11 cellular contexts compared by ENCODE assay signal in genomic region chr16:16033208-16033717, GRCh38.
DNase-seq lines count a peak whose midpoint lies in the region; ATAC-seq, FAIRE-seq and TF ChIP-seq lines count a peak whose summit lies in the region.
"Had no signal": no experiment of that assay in that cellular context is flagged by ENCODE, and none has a peak within 500 bp of the region (broad histone marks: within the 10 kb centered on the region; RNA-seq: fewer than 3 reads in every experiment).

No MANE protein-coding gene starts in this region.

- no peaks in the 10 kb centered on the region for H3K79me2 ChIP-seq in Loucy (ENCODE audit: insufficient read depth, low read length)

- H3K4me1 Mint-ChIP-seq in activated CD8-positive, alpha-beta memory T cell treated with anti-CD3 and anti-CD28 coated beads, Interleukin-2, amount 10 ng/mL, durations not matched to agents 7 days and 5 days, result peaks cover 24% of the 10 kb centered on the region
- peaks cover 28% of the 10 kb centered on the region for H3K4me1 Mint-ChIP-seq in activated T-helper 17 cell treated with anti-CD3 and anti-CD28 coated beads, Interleukin-2, amount 50 U/mL, for 72 hours
- peaks cover 30% of the 10 kb centered on the region for H3K4me1 Mint-ChIP-seq in osteocyte (ENCODE audit: unreplicated experiment)

- H3K27me3 ChIP-seq in Loucy (ENCODE audit: insufficient read depth, low read length, poor library complexity, severe bottlenecking), result no peaks in the 10 kb centered on the region

- H2AFZ ChIP-seq in Loucy (ENCODE audit: low read length), result no peak overlapping the region

- no peaks in the 10 kb centered on the region for H3K27me3 Mint-ChIP-seq in activated CD8-positive, alpha-beta memory T cell treated with anti-CD3 and anti-CD28 coated beads, Interleukin-2, amount 10 ng/mL, durations not matched to agents 7 days and 5 days
- H3K27me3 Mint-ChIP-seq in activated T-helper 17 cell treated with anti-CD3 and anti-CD28 coated beads, Interleukin-2, amount 50 U/mL, for 72 hours, result no peaks in the 10 kb centered on the region
- H3K27me3 Mint-ChIP-seq in osteocyte (ENCODE audit: unreplicated experiment), result no peaks in the 10 kb centered on the region

- no peaks in the 10 kb centered on the region for H3K9me3 Mint-ChIP-seq in activated CD8-positive, alpha-beta memory T cell treated with anti-CD3 and anti-CD28 coated beads, Interleukin-2, amount 10 ng/mL, durations not matched to agents 7 days and 5 days (ENCODE audit: low read depth)
- no peaks in the 10 kb centered on the region for H3K9me3 Mint-ChIP-seq in activated T-helper 17 cell treated with anti-CD3 and anti-CD28 coated beads, Interleukin-2, amount 50 U/mL, for 72 hours
- H3K9me3 Mint-ChIP-seq in osteocyte (ENCODE audit: unreplicated experiment), result no peaks in the 10 kb centered on the region

- H3K36me3 ChIP-seq in Loucy (ENCODE audit: insufficient read depth, low read length), result peaks cover 42% of the 10 kb centered on the region; the same call in 1 of the 2 replicates
- peaks cover 0 to 11% of the 10 kb centered on the region in 2 donors for H3K36me3 ChIP-seq in kidney (ENCODE audit: control insufficient read depth in 1 of 2, insufficient read depth in 2 of 2, low read length in 2 of 2)

- no peak for FAIRE-seq in kidney (lab: Jason Lieb, UNC)
- FAIRE-seq: bronchial epithelial cell had no signal

- H3K27ac ChIP-seq in kidney (ENCODE audit: low read depth in 2 of 2, low read length in 2 of 2), result no peak overlapping the region

- H3K4me1 ChIP-seq in Loucy (ENCODE audit: insufficient read depth, low read length, poor library complexity, severe bottlenecking) (peaks cover 19% of the 10 kb centered on the region), kidney (ENCODE audit: control insufficient read depth in 1 of 2, insufficient read depth in 1 of 2, low read depth in 1 of 2, low read length in 2 of 2) (peaks cover 4 to 6% of the 10 kb centered on the region in 2 donors)

- peak overlapping the region; percentile 71 for H3K4me2 ChIP-seq in Loucy (ENCODE audit: low read depth, low read length, poor library complexity, severe bottlenecking)

- TF ChIP-seq CTCF in Loucy (conservative IDR thresholded peaks at IDR 0.05; ENCODE audit: low read length) (no peak), osteocyte (IDR thresholded peaks at IDR 0.05) (no peak), kidney (IDR thresholded peaks at IDR 0.05; ENCODE audit: borderline replicate concordance, extremely low read depth, insufficient read depth) (no peak)

- H3K27ac Mint-ChIP-seq in activated CD8-positive, alpha-beta memory T cell treated with anti-CD3 and anti-CD28 coated beads, Interleukin-2, amount 10 ng/mL, durations not matched to agents 7 days and 5 days, result peak overlapping the region; percentile 75
- H3K27ac Mint-ChIP-seq in activated T-helper 17 cell treated with anti-CD3 and anti-CD28 coated beads, Interleukin-2, amount 50 U/mL, for 72 hours, result peak overlapping the region; percentile 70
- peak overlapping the region; percentile 44 for H3K27ac Mint-ChIP-seq in osteocyte (ENCODE audit: unreplicated experiment)

- CTCF ChIA-PET in activated CD8-positive, alpha-beta memory T cell treated with anti-CD3 and anti-CD28 coated beads, Interleukin-2, amount 10 ng/mL, durations not matched to agents 7 days and 5 days (lab: Charles Lee), result interaction anchor here (0.6 to 1.7 kb wide), 4 partner anchors 23 to 206 kb away, joined by 3 to 6 read pairs (median 4); no protein-coding TSS in a partner anchor

- H4K20me1 ChIP-seq in Loucy (ENCODE audit: insufficient read depth, low read length, poor library complexity, severe bottlenecking), result no peaks in the 10 kb centered on the region

- H3F3A ChIP-seq in Loucy (ENCODE audit: low read depth), result no peaks in the 10 kb centered on the region

- H3K9me2 ChIP-seq in Loucy (replicated peaks; ENCODE audit: low read depth, low read length), result no peaks in the 10 kb centered on the region

- peak; percentile 66 for DNase-seq in activated CD8-positive, alpha-beta memory T cell treated with anti-CD3 and anti-CD28 coated beads, Interleukin-2, amount 10 ng/mL, durations not matched to agents 7 days and 5 days
- DNase-seq in activated CD8-positive, alpha-beta memory T cell treated with anti-CD3 and anti-CD28 coated beads, Interleukin-2, amount 50 U/mL, for 48 hours, result no peak
- DNase-seq in osteocyte (ENCODE audit: extremely low spot score, unreplicated experiment) (no peak), kidney (no peak)
- DNase-seq: activated CD8-positive, alpha-beta memory T cell treated with anti-CD3 and anti-CD28 coated beads for 24 hours; NCI-H2107 had no signal

- H3K4me3 Mint-ChIP-seq in activated CD8-positive, alpha-beta memory T cell treated with anti-CD3 and anti-CD28 coated beads, Interleukin-2, amount 10 ng/mL, durations not matched to agents 7 days and 5 days, result peak overlapping the region; percentile 20
- H3K4me3 Mint-ChIP-seq in activated T-helper 17 cell treated with anti-CD3 and anti-CD28 coated beads, Interleukin-2, amount 50 U/mL, for 72 hours, result peak overlapping the region; percentile 46
- no peak overlapping the region for H3K4me3 Mint-ChIP-seq in osteocyte (ENCODE audit: unreplicated experiment)

- intact Hi-C loops in kidney (cut with DNase I), result no loop called here

- ATAC-seq in activated CD8-positive, alpha-beta memory T cell treated with anti-CD3 and anti-CD28 coated beads, Interleukin-2, amount 10 ng/mL, durations not matched to agents 7 days and 5 days, result peak; percentile 93
- ATAC-seq in activated T-helper 17 cell treated with anti-CD3 and anti-CD28 coated beads, Interleukin-2, amount 50 U/mL, for 72 hours (replicated peaks), result peak; percentile 94
- no peak for ATAC-seq in HG02588 (IDR thresholded peaks at IDR 0.05; ENCODE audit: unreplicated experiment)
- ATAC-seq in GM21390 (IDR thresholded peaks at IDR 0.05; ENCODE audit: unreplicated experiment), result no peak

- no peak overlapping the region for H3K9ac ChIP-seq in Loucy (ENCODE audit: low read depth, low read length, poor library complexity, severe bottlenecking)
- H3K9ac ChIP-seq in kidney (ENCODE audit: low read length in 2 of 2), result no peak overlapping the region

- no peaks in the 10 kb centered on the region for H3K9me3 ChIP-seq in Loucy (ENCODE audit: insufficient read depth, low read depth, low read length)
- no peaks in the 10 kb centered on the region for H3K9me3 ChIP-seq in kidney (ENCODE audit: control insufficient read depth in 1 of 2, low read length in 2 of 2)

- peaks cover 35% of the 10 kb centered on the region for H3K36me3 Mint-ChIP-seq in activated CD8-positive, alpha-beta memory T cell treated with anti-CD3 and anti-CD28 coated beads, Interleukin-2, amount 10 ng/mL, durations not matched to agents 7 days and 5 days
- H3K36me3 Mint-ChIP-seq in activated T-helper 17 cell treated with anti-CD3 and anti-CD28 coated beads, Interleukin-2, amount 50 U/mL, for 72 hours (ENCODE audit: low read depth), result peaks cover 84% of the 10 kb centered on the region
- H3K36me3 Mint-ChIP-seq in osteocyte (ENCODE audit: unreplicated experiment), result peaks cover 49% of the 10 kb centered on the region

- peak overlapping the region; percentile 57 for H3K4me3 ChIP-seq in Loucy (ENCODE audit: low read length, poor library complexity, severe bottlenecking)
- H3K4me3 ChIP-seq in kidney (ENCODE audit: low read length in 2 of 2), result no peak overlapping the region

Comparison
In these comparisons a context has a peak if more than half of its experiments do, and no peak if none do; other contexts are left out.
1. ATAC-seq: peak in activated CD8-positive, alpha-beta memory T cell treated with anti-CD3 and anti-CD28 coated beads, Interleukin-2, amount 10 ng/mL, durations not matched to agents 7 days and 5 days (single experiment) and activated T-helper 17 cell treated with anti-CD3 and anti-CD28 coated beads, Interleukin-2, amount 50 U/mL, for 72 hours (single experiment); none in HG02588 (single experiment) and GM21390 (single experiment).
2. Peak in every context shown above with its lines, with median percentiles within 50 percentile points of each other: H3K27ac Mint-ChIP-seq.